Comparison of ENCODE assay signal across 19 cellular contexts in the genomic region with DNA sequence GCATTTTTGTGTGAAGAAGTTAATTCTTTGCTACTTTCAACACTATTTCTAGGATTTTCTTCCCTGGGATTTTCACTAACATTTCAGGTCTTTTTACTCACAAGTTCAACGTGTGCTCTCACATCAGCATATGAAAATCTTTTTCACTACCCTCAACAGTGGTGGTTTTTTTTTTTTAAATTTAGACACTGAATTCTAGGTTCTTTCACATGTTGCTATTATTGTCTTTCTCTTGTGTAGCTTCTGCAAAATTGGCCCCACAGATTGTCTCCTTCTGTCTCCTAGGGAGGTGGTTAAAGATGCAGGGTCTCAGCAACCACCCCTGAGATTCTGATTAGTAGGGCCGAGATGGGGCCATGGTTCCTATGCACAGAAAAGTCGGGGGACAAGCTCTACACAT.
"Had no signal": no experiment of that assay in that cellular context is flagged by ENCODE, and none has a peak within 500 bp of the region (broad histone marks: within the 10 kb centered on the region; RNA-seq: fewer than 3 reads in every experiment).

No MANE protein-coding gene starts in this region.

- H3K36me3 ChIP-seq: breast epithelium had no signal

- H2AFZ ChIP-seq: PC-9 had no signal

- H3K27ac ChIP-seq: breast epithelium, PC-9 had no signal

- H3K9me3 ChIP-seq: breast epithelium had no signal

- H3K4me3 ChIP-seq: breast epithelium, PC-9 had no signal

- H3K4me2 ChIP-seq: PC-9 had no signal

- ATAC-seq: activated CD4-positive, CD25-positive, alpha-beta regulatory T cell treated with anti-CD3 and anti-CD28 coated beads, Interleukin-2, amount 50 U/mL, for 24 hours; activated CD8-positive, alpha-beta T cell treated with anti-CD3 and anti-CD28 coated beads for 36 hours had no signal

- H3K4me1 ChIP-seq: breast epithelium had no signal

- H3K27me3 ChIP-seq: breast epithelium had no signal

- DNase-seq: activated CD4-positive, alpha-beta T cell treated with anti-CD3 and anti-CD28 coated beads for 4 hours; activated CD8-positive, alpha-beta memory T cell treated with anti-CD3 and anti-CD28 coated beads, Interleukin-2, amount 50 U/mL, for 48 hours; activated CD8-positive, alpha-beta T cell treated with anti-CD3 and anti-CD28 coated beads for 36 hours; activated effector memory CD4-positive, alpha-beta T cell treated with Interleukin-2 at 50 U/mL for 16 hours; activated naive CD4-positive, alpha-beta T cell; activated T-cell treated with anti-CD3 and anti-CD28 coated beads, Interleukin-2, amount 50 U/mL, for 1 hour; aorta; central memory CD4-positive, alpha-beta T cell; cortex of kidney; NCI-H1105 treated with DMSO at 0.1 percent for 48 hours; NCI-H1436 treated with DMSO at 0.1 percent for 48 hours; NCI-H187; NCI-H2081; NCI-H510A treated with DMSO at 0.1 percent for 48 hours; NCI-H69; PC-9; SHP77 treated with DMSO at 0.1 percent for 48 hours had no signal
